In the genomic region with DNA sequence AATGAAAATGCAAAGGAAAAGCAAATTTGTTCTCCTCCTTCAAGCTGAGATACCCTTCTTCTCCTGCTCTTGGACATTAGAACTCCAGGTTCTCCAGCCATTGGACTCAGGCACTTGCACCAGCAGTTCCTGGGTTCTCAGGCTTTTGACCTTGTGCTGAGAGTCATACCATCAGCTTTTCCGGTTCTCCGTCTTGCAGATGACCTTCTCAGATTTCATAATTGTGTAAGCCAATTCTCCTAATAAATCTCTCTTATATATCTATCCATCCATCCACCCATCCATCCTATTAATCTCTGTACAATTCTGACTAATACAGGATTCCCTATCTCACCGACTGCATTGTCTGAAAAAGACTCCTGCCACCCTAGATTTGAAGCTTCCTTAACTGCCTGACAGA, we compare ENCODE assay signal across 19 cellular contexts.
DNase-seq lines count a peak whose midpoint lies in the region; ATAC-seq and TF ChIP-seq lines count a peak whose summit lies in the region.
"Had no signal": no experiment of that assay in that cellular context is flagged by ENCODE, and none has a peak within 500 bp of the region (broad histone marks: within the 10 kb centered on the region; RNA-seq: fewer than 3 reads in every experiment).

No MANE protein-coding gene starts in this region.

- CTCF ChIA-PET in MCF 10A (lab: Yijun Ruan, JAX): interaction anchor here (1.0 to 1.1 kb wide), 3 partner anchors 105 to 515 kb away, joined by 3 to 5 read pairs (median 3); no protein-coding TSS in a partner anchor

- no peak overlapping the region for H3K4me3 ChIP-seq in breast epithelium
- H3K4me3 ChIP-seq in adipocyte (ENCODE audit: low read length): no peak overlapping the region
- H3K4me3 ChIP-seq: cardiac muscle cell had no signal

- H3K27ac ChIP-seq in breast epithelium: peak overlapping the region in 1 of 2 donors; percentile 77
- H3K27ac ChIP-seq: cardiac muscle cell had no signal

- no peak overlapping the region for H3K4me3 Mint-ChIP-seq in MCF 10A (ENCODE audit: unreplicated experiment)
- H3K4me3 Mint-ChIP-seq: activated CD4-positive, alpha-beta T cell treated with anti-CD3 and anti-CD28 coated beads for 36 hours; activated naive CD4-positive, alpha-beta T cell treated with anti-CD3 and anti-CD28 coated beads, Interleukin-2, amount 10 ng/mL, durations not matched to agents 7 days and 5 days; T-helper 17 cell had no signal

- no peaks in the 10 kb centered on the region for H3K36me3 Mint-ChIP-seq in MCF 10A (ENCODE audit: insufficient read depth, unreplicated experiment)

- TF ChIP-seq POLR2A in breast epithelium (IDR thresholded peaks at IDR 0.05): no peak

- TF ChIP-seq CTCF in MCF 10A (IDR thresholded peaks at IDR 0.05; ENCODE audit: unreplicated experiment) (no peak), breast epithelium (IDR thresholded peaks at IDR 0.05) (no peak)

- peak overlapping the region; percentile 90 for H3K27ac Mint-ChIP-seq in MCF 10A (ENCODE audit: low read depth, unreplicated experiment)
- H3K27ac Mint-ChIP-seq: activated CD4-positive, alpha-beta T cell treated with anti-CD3 and anti-CD28 coated beads for 36 hours; activated naive CD4-positive, alpha-beta T cell treated with anti-CD3 and anti-CD28 coated beads, Interleukin-2, amount 10 ng/mL, durations not matched to agents 7 days and 5 days; T-helper 17 cell had no signal

- peaks cover 0 to 7% of the 10 kb centered on the region in 2 donors for H3K4me1 ChIP-seq in breast epithelium
- H3K4me1 ChIP-seq in adipocyte (ENCODE audit: control insufficient read depth, insufficient read depth, low read length): peaks cover 40% of the 10 kb centered on the region

- H3K27me3 ChIP-seq in breast epithelium (no peaks in the 10 kb centered on the region), adipocyte (replicated peaks; ENCODE audit: control insufficient read depth, insufficient read depth, low read length) (no peaks in the 10 kb centered on the region)
- H3K27me3 ChIP-seq: cardiac muscle cell had no signal

- no peaks in the 10 kb centered on the region for H3K36me3 ChIP-seq in breast epithelium
- H3K36me3 ChIP-seq in adipocyte (ENCODE audit: control insufficient read depth, insufficient read depth, low read length, severe bottlenecking): no peaks in the 10 kb centered on the region
- H3K36me3 ChIP-seq: cardiac muscle cell had no signal

- ATAC-seq in HG02973 (IDR thresholded peaks at IDR 0.05; ENCODE audit: unreplicated experiment): no peak
- ATAC-seq in stimulated activated naive CD8-positive, alpha-beta T cell treated with anti-CD3 and anti-CD28 coated beads, Interleukin-15, Interleukin-2, amounts not matched to agents 100 U/mL and 50 U/mL, for 24 hours: no peak
- ATAC-seq: activated CD4-positive, alpha-beta T cell treated with anti-CD3 and anti-CD28 coated beads for 36 hours; T-helper 17 cell had no signal

- no peaks in the 10 kb centered on the region for H3K27me3 Mint-ChIP-seq in MCF 10A (ENCODE audit: insufficient read depth, unreplicated experiment)
- H3K27me3 Mint-ChIP-seq: activated naive CD4-positive, alpha-beta T cell treated with anti-CD3 and anti-CD28 coated beads, Interleukin-2, amount 10 ng/mL, durations not matched to agents 7 days and 5 days had no signal

- H3K9ac ChIP-seq in adipocyte (ENCODE audit: low read length): no peak overlapping the region

- no peaks in the 10 kb centered on the region for H3K9me3 ChIP-seq in breast epithelium
- no peaks in the 10 kb centered on the region for H3K9me3 ChIP-seq in adipocyte (ENCODE audit: control insufficient read depth, low read length)
- H3K9me3 ChIP-seq: Caco-2 had no signal

- intact Hi-C loops in MCF 10A (cut with micrococcal nuclease) (loop anchor here (10.0 kb wide), 1 partner anchor 88 kb away; no protein-coding TSS in a partner anchor), breast epithelium (cut with DNase I; ENCODE audit: low total_unique reads) (no loop called here)

- BruUV-seq in MCF 10A (replicated peaks; lab: Mats Ljungman, UMichigan): no TSS peak

- DNase-seq in MCF 10A (ENCODE audit: unreplicated experiment) (peak; percentile 63), breast epithelium (ENCODE audit: low spot score in 2 of 2) (no peak), adipocyte (ENCODE audit: low read depth) (peak; percentile 7), iris pigment epithelial cell (ENCODE audit: low read depth) (peak; percentile 90), T-helper 2 cell (no peak)
- no peak for DNase-seq in activated T-cell treated with anti-CD3 and anti-CD28 coated beads, Interleukin-2, amount 50 U/mL, for 1 hour
- DNase-seq in stimulated activated naive CD8-positive, alpha-beta T cell treated with anti-CD3 and anti-CD28 coated beads, Interleukin-15, Interleukin-2, amounts not matched to agents 100 U/mL and 50 U/mL, for 24 hours: no peak
- DNase-seq: activated CD4-positive, alpha-beta T cell treated with anti-CD3 and anti-CD28 coated beads for 36 hours; activated CD8-positive, alpha-beta memory T cell treated with anti-CD3 and anti-CD28 coated beads, Interleukin-2, amount 50 U/mL, for 48 hours; activated naive CD4-positive, alpha-beta T cell treated with anti-CD3 and anti-CD28 coated beads, Interleukin-2, amount 10 ng/mL, durations not matched to agents 7 days and 5 days; Caco-2; head of caudate nucleus; NCI-H2029 treated with DMSO at 0.1 percent for 48 hours; NCI-H526 treated with DMSO at 0.1 percent for 48 hours; occipital lobe; stimulated activated naive CD4-positive, alpha-beta T cell; T-helper 17 cell had no signal

- peaks cover 39% of the 10 kb centered on the region for H3K4me1 Mint-ChIP-seq in MCF 10A (ENCODE audit: insufficient read depth, unreplicated experiment)

- no peaks in the 10 kb centered on the region for H3K9me3 Mint-ChIP-seq in MCF 10A (ENCODE audit: unreplicated experiment)

- POLR2A ChIA-PET in MCF 10A (lab: Yijun Ruan, JAX): interaction anchor here (0.9 to 3.1 kb wide), 9 partner anchors 12 to 241 kb away, joined by 3 to 27 read pairs (median 4); no protein-coding TSS in a partner anchor

Comparison
In these comparisons a context has a peak if more than half of its experiments do, and no peak if none do; other contexts are left out.
1. DNase-seq: peak in MCF 10A (single experiment), adipocyte (single experiment) and iris pigment epithelial cell (single experiment); none in breast epithelium (0 of 2), activated T-cell treated with anti-CD3 and anti-CD28 coated beads, Interleukin-2, amount 50 U/mL, for 1 hour (single experiment), stimulated activated naive CD8-positive, alpha-beta T cell treated with anti-CD3 and anti-CD28 coated beads, Interleukin-15, Interleukin-2, amounts not matched to agents 100 U/mL and 50 U/mL, for 24 hours (single experiment) and T-helper 2 cell (0 of 5).